In the genomic region with DNA sequence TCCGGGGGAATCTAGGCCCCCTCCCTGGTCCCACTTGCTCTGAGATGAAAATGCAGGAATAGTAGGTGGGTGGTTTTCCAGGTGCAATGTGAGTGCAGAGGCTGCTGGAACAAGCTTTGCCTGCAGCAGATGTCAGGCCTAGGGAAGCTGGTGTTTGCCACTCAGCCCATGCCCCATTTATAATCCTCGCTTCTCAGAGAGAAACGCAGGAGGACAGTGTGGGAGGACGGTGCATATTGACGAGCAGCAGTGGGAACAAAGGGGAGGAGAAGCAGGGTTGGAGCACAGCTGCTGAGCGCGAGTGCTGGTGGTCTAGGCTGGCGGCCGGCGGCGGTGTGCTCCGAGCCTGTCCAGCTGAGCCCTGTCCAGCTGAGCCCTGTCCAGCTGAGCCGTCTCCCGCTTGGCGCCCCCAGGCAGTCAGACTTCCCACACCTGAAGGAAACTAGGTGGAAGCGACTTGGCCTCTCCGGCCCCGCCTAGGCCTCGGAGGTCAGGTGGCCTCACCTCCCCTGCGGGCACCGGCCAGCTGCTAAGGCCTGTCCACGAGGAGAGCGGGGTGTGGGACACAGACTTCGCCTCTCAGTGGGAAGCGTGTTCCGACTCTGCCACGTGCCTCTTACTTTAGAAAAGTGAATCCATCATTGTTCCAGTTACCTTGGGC, we compare ENCODE assay signal across 20 cellular contexts. TPM values are rescaled to one million over a fixed set of nuclear protein-coding genes. Genes with fewer than 3 reads are reported as not detected.
DNase-seq lines count a peak whose midpoint lies in the region; ATAC-seq and TF ChIP-seq lines count a peak whose summit lies in the region.
"Had no signal": no experiment of that assay in that cellular context is flagged by ENCODE, and none has a peak within 500 bp of the region (broad histone marks: within the 10 kb centered on the region; RNA-seq: fewer than 3 reads in every experiment).

No MANE protein-coding gene starts in this region.

- no peaks in the 10 kb centered on the region for H3K9me3 Mint-ChIP-seq in progenitor cell of endocrine pancreas (ENCODE audit: low read depth)

- WGBS in lower leg skin, 2 donors = 93 to 96% methylated on average over 23 to 26 of the region's 27 CpGs

- H3K4me3 Mint-ChIP-seq in progenitor cell of endocrine pancreas (ENCODE audit: low read depth) = no peak overlapping the region

- no peak for TF ChIP-seq POLR2A in lower leg skin (IDR thresholded peaks at IDR 0.05)

- no peak for TF ChIP-seq CTCF in lower leg skin (IDR thresholded peaks at IDR 0.05)
- TF ChIP-seq CTCF in progenitor cell of endocrine pancreas (IDR thresholded peaks at IDR 0.05; ENCODE audit: unreplicated experiment) = no peak

- no peak overlapping the region for H3K27ac Mint-ChIP-seq in progenitor cell of endocrine pancreas

- no peak overlapping the region for H3K4me3 ChIP-seq in lower leg skin (ENCODE audit: low read depth, poor library complexity, severe bottlenecking)
- H3K4me3 ChIP-seq: HAP-1 had no signal

- H3K36me3 Mint-ChIP-seq in progenitor cell of endocrine pancreas (ENCODE audit: insufficient read depth) = no peaks in the 10 kb centered on the region

- H3K4me1 Mint-ChIP-seq in progenitor cell of endocrine pancreas (ENCODE audit: low read depth) = peaks cover 33% of the 10 kb centered on the region

- peak; percentile 35 for DNase-seq in activated CD8-positive, alpha-beta memory T cell treated with anti-CD3 and anti-CD28 coated beads for 24 hours
- DNase-seq in activated CD8-positive, alpha-beta memory T cell treated with anti-CD3 and anti-CD28 coated beads, Interleukin-2, amount 50 U/mL, for 48 hours = no peak
- DNase-seq in ecto neural progenitor cell (ENCODE audit: low spot score) (peak; percentile 46), lower leg skin (ENCODE audit: low spot score in 2 of 2) (peak; percentile 9 to 68), progenitor cell of endocrine pancreas (ENCODE audit: low spot score, unreplicated experiment) (peak; percentile 5), OCI-M2 (lab: John Stamatoyannopoulos, UW; ENCODE audit: unreplicated experiment) (no peak)
- DNase-seq in activated CD4-positive, alpha-beta T cell treated with anti-CD3 and anti-CD28 coated beads for 4 hours = no peak
- DNase-seq: DMS 273 treated with DMSO at 0.1 percent for 48 hours, GDM1, KG1, NCI-H187, NCI-H2107, NCI-H2227 treated with DMSO at 0.1 percent for 48 hours, NCI-H510A treated with DMSO at 0.1 percent for 48 hours, NCI-H82, PC-3, RPMI8226, SHP77 treated with DMSO at 0.1 percent for 48 hours had no signal

- intact Hi-C loops in lower leg skin (cut with DNase I; ENCODE audit: low total_unique reads) = no loop called here

- no peak for ATAC-seq in HG03045 (IDR thresholded peaks at IDR 0.05; ENCODE audit: unreplicated experiment)
- ATAC-seq: PC-3 had no signal

- H3K27me3 Mint-ChIP-seq in progenitor cell of endocrine pancreas = peaks cover 61% of the 10 kb centered on the region

RNA-seq across cellular contexts. Expression of gene FRMD1, which starts 49.7 kb away (rescaled TPM):
- total RNA-seq in lower leg skin (1 to 10 TPM in 2 of 4 donors, under 1 TPM in 2; 0.32 to 1.2 (median 0.72) TPM), progenitor cell of endocrine pancreas (not detected in 2 replicates)
- total RNA-seq: PC-3 had no signal

Comparison
In these comparisons a context has a peak if more than half of its experiments do, and no peak if none do; other contexts are left out.
1. DNase-seq: peak in activated CD8-positive, alpha-beta memory T cell treated with anti-CD3 and anti-CD28 coated beads for 24 hours (single experiment), ecto neural progenitor cell (single experiment), lower leg skin (2 of 2) and progenitor cell of endocrine pancreas (single experiment); none in activated CD8-positive, alpha-beta memory T cell treated with anti-CD3 and anti-CD28 coated beads, Interleukin-2, amount 50 U/mL, for 48 hours (single experiment), activated CD4-positive, alpha-beta T cell treated with anti-CD3 and anti-CD28 coated beads for 4 hours (0 of 2) and OCI-M2 (single experiment).